In genomic region chr14:61560323-61560722, GRCh38 we compare ENCODE assay signal across 12 cellular contexts.
A peak's percentile ranks its signal among the peaks of the same experiment; 100 is the strongest.
DNase-seq lines count a peak whose midpoint lies in the region; ATAC-seq and TF ChIP-seq lines count a peak whose summit lies in the region.
"Had no signal": no experiment of that assay in that cellular context is flagged by ENCODE, and none has a peak within 500 bp of the region (broad histone marks: within the 10 kb centered on the region; RNA-seq: fewer than 3 reads in every experiment).

No MANE protein-coding gene starts in this region.

- H3K27me3 Mint-ChIP-seq in type B pancreatic cell = no peaks in the 10 kb centered on the region
- H3K27me3 Mint-ChIP-seq in activated CD8-positive, alpha-beta memory T cell treated with anti-CD3 and anti-CD28 coated beads, Interleukin-2, amount 10 ng/mL, durations not matched to agents 7 days and 5 days = no peaks in the 10 kb centered on the region
- H3K27me3 Mint-ChIP-seq: memory B cell had no signal

- no peak overlapping the region for H3K4me3 ChIP-seq in SK-N-SH (ENCODE audit: low read depth in 2 of 2, low read length in 1 of 2)
- H3K4me3 ChIP-seq in breast epithelium = no peak overlapping the region
- peak overlapping the region in 1 of 3 donors; percentile 14 for H3K4me3 ChIP-seq in right lobe of liver
- H3K4me3 ChIP-seq: MG63, thoracic aorta had no signal

- no peaks in the 10 kb centered on the region for H3K36me3 Mint-ChIP-seq in type B pancreatic cell
- peaks cover 8% of the 10 kb centered on the region for H3K36me3 Mint-ChIP-seq in activated CD8-positive, alpha-beta memory T cell treated with anti-CD3 and anti-CD28 coated beads, Interleukin-2, amount 10 ng/mL, durations not matched to agents 7 days and 5 days
- H3K36me3 Mint-ChIP-seq: memory B cell had no signal

- H3K36me3 ChIP-seq in SK-N-SH (replicated peaks in 1 of 2; ENCODE audit: control insufficient read depth in 1 of 2, insufficient read depth in 2 of 2, low read length in 1 of 2) = no peaks in the 10 kb centered on the region
- no peaks in the 10 kb centered on the region for H3K36me3 ChIP-seq in breast epithelium
- H3K36me3 ChIP-seq in right lobe of liver = no peaks in the 10 kb centered on the region
- H3K36me3 ChIP-seq: MG63, thoracic aorta had no signal

- H3K9me2 ChIP-seq in SK-N-SH = no peaks in the 10 kb centered on the region

- TF ChIP-seq EP300 in SK-N-SH (IDR thresholded peaks at IDR 0.05; ENCODE audit: borderline replicate concordance in 1 of 2, low read depth in 1 of 2, low read length in 1 of 2) = no peak

- H3K4me1 Mint-ChIP-seq in type B pancreatic cell (ENCODE audit: unreplicated experiment) = peaks cover 55% of the 10 kb centered on the region
- H3K4me1 Mint-ChIP-seq in activated CD8-positive, alpha-beta memory T cell treated with anti-CD3 and anti-CD28 coated beads, Interleukin-2, amount 10 ng/mL, durations not matched to agents 7 days and 5 days = peaks cover 48% of the 10 kb centered on the region

- H3K9me3 ChIP-seq in SK-N-SH = no peaks in the 10 kb centered on the region
- no peaks in the 10 kb centered on the region for H3K9me3 ChIP-seq in breast epithelium
- no peaks in the 10 kb centered on the region for H3K9me3 ChIP-seq in right lobe of liver
- H3K9me3 ChIP-seq: MG63, thoracic aorta had no signal

- TF ChIP-seq POLR2A in breast epithelium (IDR thresholded peaks at IDR 0.05) (no peak), right lobe of liver (IDR thresholded peaks at IDR 0.05) (no peak)

- TF ChIP-seq RAD21 in SK-N-SH (IDR thresholded peaks at IDR 0.05; ENCODE audit: low read length) = no peak

- POLR2A ChIA-PET in SK-N-SH (lab: Yijun Ruan, JAX) = no interaction called here

- TF ChIP-seq CTCF in SK-N-SH (IDR thresholded peaks at IDR 0.05) (no peak), breast epithelium (IDR thresholded peaks at IDR 0.05) (no peak), right lobe of liver (IDR thresholded peaks at IDR 0.05) (no peak), type B pancreatic cell (conservative IDR thresholded peaks at IDR 0.05) (no peak)

- H2AFZ ChIP-seq in SK-N-SH (ENCODE audit: low read depth) = no peak overlapping the region

- no peak overlapping the region for H3K4me3 Mint-ChIP-seq in type B pancreatic cell
- H3K4me3 Mint-ChIP-seq in activated CD8-positive, alpha-beta memory T cell treated with anti-CD3 and anti-CD28 coated beads, Interleukin-2, amount 10 ng/mL, durations not matched to agents 7 days and 5 days = no peak overlapping the region
- H3K4me3 Mint-ChIP-seq: memory B cell had no signal

- peak overlapping the region; percentile 51 for H3K27ac Mint-ChIP-seq in type B pancreatic cell
- H3K27ac Mint-ChIP-seq in activated CD8-positive, alpha-beta memory T cell treated with anti-CD3 and anti-CD28 coated beads, Interleukin-2, amount 10 ng/mL, durations not matched to agents 7 days and 5 days = no peak overlapping the region
- H3K27ac Mint-ChIP-seq: memory B cell had no signal

- ATAC-seq in SK-N-SH treated with all-trans-retinoic acid at 6 μM for 48 hours (no peak), right lobe of liver (peak in 3 of 4 donors; percentile 11 to 45 (median 33)), HG02571 (IDR thresholded peaks at IDR 0.05; ENCODE audit: unreplicated experiment) (no peak)
- no peak for ATAC-seq in activated CD8-positive, alpha-beta memory T cell treated with anti-CD3 and anti-CD28 coated beads, Interleukin-2, amount 10 ng/mL, durations not matched to agents 7 days and 5 days

- DNase-seq in SK-N-SH (no peak), breast epithelium (ENCODE audit: low spot score in 2 of 2) (no peak), right lobe of liver (peak in 1 of 3 donors; percentile 29), type B pancreatic cell (ENCODE audit: extremely low spot score, unreplicated experiment) (no peak), retina (no peak)
- no peak for DNase-seq in activated CD8-positive, alpha-beta memory T cell treated with anti-CD3 and anti-CD28 coated beads, Interleukin-2, amount 10 ng/mL, durations not matched to agents 7 days and 5 days
- DNase-seq: activated naive CD4-positive, alpha-beta T cell; MG63 had no signal

- H3K4me1 ChIP-seq in SK-N-SH (ENCODE audit: control insufficient read depth in 1 of 2, insufficient read depth in 2 of 2, low read depth in 1 of 2, low read length in 1 of 2) = peaks cover 44 to 52% of the 10 kb centered on the region in 2 experiments
- peaks cover 0 to 4% of the 10 kb centered on the region in 2 donors for H3K4me1 ChIP-seq in breast epithelium
- H3K4me1 ChIP-seq in right lobe of liver = peaks cover 0 to 19% (median 5%) of the 10 kb centered on the region in 4 donors

- H3K27me3 ChIP-seq in SK-N-SH (ENCODE audit: insufficient read depth) (no peaks in the 10 kb centered on the region), breast epithelium (no peaks in the 10 kb centered on the region), right lobe of liver (no peaks in the 10 kb centered on the region)
- H3K27me3 ChIP-seq: MG63 had no signal

- intact Hi-C loops in breast epithelium (cut with DNase I; ENCODE audit: low total_unique reads) (no loop called here), right lobe of liver (cut with DNase I) (no loop called here)

- CTCF ChIA-PET in SK-N-SH (lab: Yijun Ruan, JAX) = interaction anchor here (0.7 to 0.8 kb wide), 2 partner anchors 22 to 37 kb away, joined by 3 read pairs; no protein-coding TSS in a partner anchor
- CTCF ChIA-PET in activated CD8-positive, alpha-beta memory T cell treated with anti-CD3 and anti-CD28 coated beads, Interleukin-2, amount 10 ng/mL, durations not matched to agents 7 days and 5 days (lab: Charles Lee) = interaction anchor here (0.8 kb wide), 1 partner anchor 9 kb away, joined by 3 read pairs; no protein-coding TSS in a partner anchor

- no peak overlapping the region for H3K9ac ChIP-seq in SK-N-SH

- 60% methylated on average over 5 of the region's 5 CpGs for WGBS in SK-N-SH (ENCODE audit: low lambda C conversion rate)
- WGBS in right lobe of liver (ENCODE audit: insufficient coverage, low coverage, low lambda C conversion rate, missing lambda C conversion rate) = 72% methylated on average over 5 of the region's 5 CpGs

- peaks cover 41% of the 10 kb centered on the region for H3F3A ChIP-seq in SK-N-SH (replicated peaks; ENCODE audit: insufficient read depth)

- no peaks in the 10 kb centered on the region for H4K20me1 ChIP-seq in SK-N-SH (ENCODE audit: insufficient read depth)

- H3K4me2 ChIP-seq in SK-N-SH = no peak overlapping the region

- no peaks in the 10 kb centered on the region for H3K9me3 Mint-ChIP-seq in type B pancreatic cell
- no peaks in the 10 kb centered on the region for H3K9me3 Mint-ChIP-seq in activated CD8-positive, alpha-beta memory T cell treated with anti-CD3 and anti-CD28 coated beads, Interleukin-2, amount 10 ng/mL, durations not matched to agents 7 days and 5 days (ENCODE audit: low read depth)
- H3K9me3 Mint-ChIP-seq: memory B cell had no signal

- peak overlapping the region; percentile 53 to 97 for H3K27ac ChIP-seq in SK-N-SH (ENCODE audit: low read depth in 2 of 2, low read length in 1 of 2)
- peak overlapping the region; percentile 40 to 91 for H3K27ac ChIP-seq in breast epithelium
- H3K27ac ChIP-seq in right lobe of liver = peak overlapping the region in 2 of 3 donors; percentile 59 to 91

- H3K79me2 ChIP-seq in SK-N-SH (ENCODE audit: insufficient read depth) = no peaks in the 10 kb centered on the region

TF ChIP-seq in SK-N-SH, 30 proteins besides CTCF, POLR2A, EP300 and RAD21 (continues in another document):
- TF ChIP-seq SIN3A (IDR thresholded peaks at IDR 0.05; ENCODE audit: borderline replicate concordance, low read depth, low read length) (no peak), RFX5 (IDR thresholded peaks at IDR 0.05; ENCODE audit: low read length) (no peak), ZBTB33 (IDR thresholded peaks at IDR 0.05; ENCODE audit: borderline replicate concordance, low read depth) (no peak), TCF12 (IDR thresholded peaks at IDR 0.05) (no peak), TEAD4 (IDR thresholded peaks at IDR 0.05; ENCODE audit: borderline replicate concordance, insufficient read depth) (no peak)

TF ChIP-seq in SK-N-SH treated with all-trans-retinoic acid at 6 μM for 48 hours, 23 proteins besides CTCF, POLR2A, EP300 and RAD21 (continues in another document):
- no peak for TF ChIP-seq TSHZ2 (CRISPR knock-in tag; IDR thresholded peaks at IDR 0.05)
- TF ChIP-seq ZNF70 (CRISPR knock-in tag; IDR thresholded peaks at IDR 0.05) = no peak
- no peak for TF ChIP-seq RARB (CRISPR knock-in tag; IDR thresholded peaks at IDR 0.05)
- no peak for TF ChIP-seq SNAI2 (CRISPR knock-in tag; IDR thresholded peaks at IDR 0.05)
- no peak for TF ChIP-seq ISL1 (CRISPR knock-in tag; IDR thresholded peaks at IDR 0.05)
- no peak for TF ChIP-seq ZNF8 (CRISPR knock-in tag; IDR thresholded peaks at IDR 0.05)

Comparison
In these comparisons a context has a peak if more than half of its experiments do, and no peak if none do; other contexts are left out.
1. ATAC-seq: peak in right lobe of liver (3 of 4); none in SK-N-SH treated with all-trans-retinoic acid at 6 μM for 48 hours (single experiment), activated CD8-positive, alpha-beta memory T cell treated with anti-CD3 and anti-CD28 coated beads, Interleukin-2, amount 10 ng/mL, durations not matched to agents 7 days and 5 days (single experiment) and HG02571 (single experiment).
2. Peak in every context shown above with its lines, with median percentiles within 50 percentile points of each other: H3K27ac ChIP-seq.